In the genomic region with DNA sequence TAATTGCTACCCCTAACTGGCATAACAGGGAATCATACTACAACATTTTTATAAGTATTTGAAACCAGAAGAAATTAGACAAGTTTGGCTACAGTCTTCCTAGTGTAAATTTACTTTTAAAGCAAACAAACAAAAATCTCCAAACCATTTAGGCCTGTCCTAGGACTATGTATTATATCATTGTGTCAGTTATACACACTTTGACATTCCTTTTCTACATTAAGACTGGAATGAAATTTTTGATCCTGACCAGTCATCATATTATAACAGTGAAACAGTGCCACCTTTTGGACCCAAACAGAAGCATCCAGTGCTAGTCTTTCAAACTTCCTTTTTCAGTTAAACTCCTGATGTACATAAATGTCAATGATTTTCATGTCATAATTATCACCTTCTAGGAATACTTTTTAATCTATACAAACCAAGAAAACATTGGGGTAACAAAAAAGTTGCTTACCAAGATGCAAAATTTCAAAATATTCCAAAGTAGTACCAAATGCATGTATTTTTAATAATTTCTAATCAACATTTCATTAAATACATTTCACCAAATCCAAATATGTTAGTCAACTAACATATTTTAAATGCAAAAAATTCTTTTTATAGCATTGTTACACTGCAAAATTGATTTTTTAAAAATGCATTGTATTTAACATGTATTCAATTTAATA, we compare ENCODE assay signal across 8 cellular contexts.
DNase-seq lines count a peak whose midpoint lies in the region; ATAC-seq, FAIRE-seq and TF ChIP-seq lines count a peak whose summit lies in the region.

No MANE protein-coding gene starts in this region.

- H3K9me3 ChIP-seq in vagina: no peaks in the 10 kb centered on the region

- H3K27ac Mint-ChIP-seq in brain: peak overlapping the region in 4 of 5 experiments; percentile 55 to 81 (median 59)

- no peak overlapping the region for H3K4me3 Mint-ChIP-seq in brain

- H3K36me3 Mint-ChIP-seq in brain: peaks cover 3% of the 10 kb centered on the region

- FAIRE-seq in GM12892 (lab: Jason Lieb, UNC): peak; percentile 82

- H3K4me1 Mint-ChIP-seq in brain: peaks cover 19% of the 10 kb centered on the region

- H3K9me3 Mint-ChIP-seq in brain: peaks cover 0 to 10% (median 0%) of the 10 kb centered on the region in 5 experiments

- intact Hi-C loops in vagina (cut with DNase I): loop anchor here (5.0 to 10.0 kb wide), 2 partner anchors 241 to 392 kb away; partner anchors contain the start of gene LRRN3

- no peaks in the 10 kb centered on the region for H3K27me3 Mint-ChIP-seq in brain

- ATAC-seq in HG03354 (IDR thresholded peaks at IDR 0.05; ENCODE audit: poor library complexity, severe bottlenecking, unreplicated experiment): peak; percentile 77

- no peak for TF ChIP-seq POLR2A in GM12892 (IDR thresholded peaks at IDR 0.05; ENCODE audit: low read depth, low read length)
- no peak for TF ChIP-seq POLR2A in vagina (IDR thresholded peaks at IDR 0.05)

- H3K4me3 ChIP-seq in kidney epithelial cell (ENCODE audit: low read depth, low read length) (no peak overlapping the region), vagina (no peak overlapping the region)

- no peaks in the 10 kb centered on the region for H3K4me1 ChIP-seq in vagina

- TF ChIP-seq CTCF in AG09319 (IDR thresholded peaks at IDR 0.05; ENCODE audit: low read depth, low read length) (peak; percentile 80), brain (conservative IDR thresholded peaks at IDR 0.05) (peak; percentile 77 to 84), kidney epithelial cell (IDR thresholded peaks at IDR 0.05; ENCODE audit: insufficient read depth, low read length, poor library complexity, severe bottlenecking) (peak; percentile 67), vagina (IDR thresholded peaks at IDR 0.05) (peak; percentile 33 to 65 (median 49))

- H3K27me3 ChIP-seq in kidney epithelial cell (ENCODE audit: control insufficient read depth, insufficient read depth, low read length): no peaks in the 10 kb centered on the region
- H3K27me3 ChIP-seq in vagina: no peaks in the 10 kb centered on the region

- no peaks in the 10 kb centered on the region for H3K36me3 ChIP-seq in kidney epithelial cell (ENCODE audit: control insufficient read depth, insufficient read depth, low read length)
- no peaks in the 10 kb centered on the region for H3K36me3 ChIP-seq in vagina

- H3K27ac ChIP-seq in vagina: no peak overlapping the region

- DNase-seq in AG09319 (ENCODE audit: extremely low read depth, low read depth) (peak; percentile 19), GM12892 (ENCODE audit: insufficient read length) (no peak), NCI-H345 treated with DMSO at 0.1 percent for 48 hours (lab: John Stamatoyannopoulos, UW; ENCODE audit: unreplicated experiment) (peak; percentile 58), kidney epithelial cell (ENCODE audit: low read depth) (peak; percentile 14), vagina (ENCODE audit: extremely low spot score in 2 of 2) (no peak)
- DNase-seq in activated CD4-positive, alpha-beta T cell treated with anti-CD3 and anti-CD28 coated beads for 48 hours: no peak

Comparison
In these comparisons a context has a peak if more than half of its experiments do, and no peak if none do; other contexts are left out.
1. DNase-seq: peak in AG09319 (single experiment), NCI-H345 treated with DMSO at 0.1 percent for 48 hours (single experiment) and kidney epithelial cell (single experiment); none in GM12892 (single experiment), vagina (0 of 2) and activated CD4-positive, alpha-beta T cell treated with anti-CD3 and anti-CD28 coated beads for 48 hours (single experiment).
2. Peak in every context shown above with its lines, with median percentiles within 50 percentile points of each other: CTCF ChIP-seq.